ENCODE assay signal across 8 cellular contexts in the genomic region with DNA sequence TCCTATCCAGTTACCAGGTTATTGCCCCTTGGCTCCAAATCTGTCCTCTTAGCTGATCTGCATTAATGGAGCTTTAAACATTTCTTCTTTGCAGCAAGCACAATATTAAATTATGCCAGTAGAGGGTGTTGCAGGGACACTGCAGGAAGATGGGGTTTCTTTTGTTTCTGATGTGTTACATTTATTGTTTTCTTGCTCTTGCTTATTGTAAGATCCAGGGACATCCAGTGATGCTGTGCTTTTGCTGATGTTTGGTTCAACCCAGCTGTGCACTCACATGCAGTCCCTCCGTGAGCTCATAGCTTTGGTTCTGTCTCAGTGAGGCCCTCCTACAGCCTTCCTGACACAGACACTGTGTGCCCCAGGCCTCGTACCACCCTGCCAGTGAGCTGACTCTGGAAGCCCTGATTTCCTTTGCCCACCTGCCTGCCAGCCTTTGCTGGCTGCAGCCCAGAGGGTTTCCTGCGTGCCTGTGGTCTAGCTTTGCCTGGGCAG.
DNase-seq lines count a peak whose midpoint lies in the region; ATAC-seq and TF ChIP-seq lines count a peak whose summit lies in the region.

No MANE protein-coding gene starts in this region.

- TF ChIP-seq CTCF in HEK293 (tag by site-specific recombination; IDR thresholded peaks at IDR 0.05) (peak; percentile 63; the same call in 1 of the 2 replicates), astrocyte of the cerebellum (IDR thresholded peaks at IDR 0.05; ENCODE audit: low read depth, low read length, missing control alignments) (peak; percentile 76)

- POLR2A ChIA-PET in HEK293 (lab: Yijun Ruan, JAX) = no interaction called here

- H3K36me3 ChIP-seq in HEK293 (ENCODE audit: control insufficient read depth in 2 of 2, insufficient read depth in 1 of 2, low read length in 2 of 2) = no peaks in the 10 kb centered on the region

- DNase-seq in DMS 273 treated with DMSO at 0.1 percent for 48 hours (lab: John Stamatoyannopoulos, UW) (peak; percentile 68), NCI-H446 (lab: John Stamatoyannopoulos, UW) (peak; percentile 38 to 66), astrocyte of the cerebellum (ENCODE audit: low read depth) (peak; percentile 68), right cardiac atrium (no peak), retina (peak; percentile 60)

- H3K9me3 ChIP-seq in HEK293 (ENCODE audit: control insufficient read depth, insufficient read depth, low read depth, low read length) = no peaks in the 10 kb centered on the region
- H3K9me3 ChIP-seq in right cardiac atrium (ENCODE audit: control insufficient read depth, low read length) = no peaks in the 10 kb centered on the region

- in situ Hi-C loops in astrocyte of the cerebellum (cut with HindIII; ENCODE audit: low sequenced_read_pairs) = loop anchor here (5.0 kb wide), 1 partner anchor 475 kb away; no protein-coding TSS in a partner anchor

- H3K27me3 ChIP-seq in right cardiac atrium (ENCODE audit: control insufficient read depth, insufficient read depth) = no peaks in the 10 kb centered on the region

- no peaks in the 10 kb centered on the region for H3K4me1 ChIP-seq in HEK293 (ENCODE audit: control insufficient read depth, insufficient read depth, low read length)
- H3K4me1 ChIP-seq in right cardiac atrium (ENCODE audit: control insufficient read depth, insufficient read depth, low read length) = no peaks in the 10 kb centered on the region

- 40% methylated on average over 3 of the region's 3 CpGs for WGBS in right cardiac atrium

- CTCF ChIA-PET in HEK293 (lab: Yijun Ruan, JAX) = interaction anchor here (0.5 to 2.7 kb wide), 47 partner anchors 8 to 1520 kb away, joined by 3 to 76 read pairs (median 4); no protein-coding TSS in a partner anchor

- intact Hi-C loops in right cardiac atrium (cut with DNase I) = loop anchor here in 3 of 4 donors (5.0 kb wide), 3 partner anchors 465 to 485 kb away; no protein-coding TSS in a partner anchor

- H3K27ac ChIP-seq in HEK293 (ENCODE audit: extremely low read depth, low read depth, low read length) = no peak overlapping the region
- peak overlapping the region; percentile 48 for H3K27ac ChIP-seq in right cardiac atrium (ENCODE audit: low read length)

- H3K4me3 ChIP-seq in HEK293 (ENCODE audit: low read depth, low read length) (no peak overlapping the region), astrocyte of the cerebellum (ENCODE audit: low read depth, low read length) (no peak overlapping the region), right cardiac atrium (ENCODE audit: low read length) (no peak overlapping the region)

- peak; percentile 52 to 58 for ATAC-seq in right cardiac atrium
- no peak for ATAC-seq in GM21367 (IDR thresholded peaks at IDR 0.05; ENCODE audit: unreplicated experiment)
- no peak for ATAC-seq in HG02870 (IDR thresholded peaks at IDR 0.05; ENCODE audit: unreplicated experiment)

TF ChIP-seq in HEK293, 187 proteins besides CTCF, POLR2A, EP300 and RAD21:
- no peak for TF ChIP-seq ZNF426 (tag by site-specific recombination; IDR thresholded peaks at IDR 0.05)
- peak; percentile 94 for TF ChIP-seq ZNF654 (tag by site-specific recombination; IDR thresholded peaks at IDR 0.05; ENCODE audit: low read depth)

Comparison
In these comparisons a context has a peak if more than half of its experiments do, and no peak if none do; other contexts are left out.
1. DNase-seq: peak in DMS 273 treated with DMSO at 0.1 percent for 48 hours (single experiment), NCI-H446 (2 of 2), astrocyte of the cerebellum (single experiment) and retina (single experiment); none in right cardiac atrium (0 of 3).
2. ATAC-seq: peak in right cardiac atrium (2 of 2); none in GM21367 (single experiment) and HG02870 (single experiment).